Comparison of ENCODE assay signal across 9 cellular contexts in the genomic region with DNA sequence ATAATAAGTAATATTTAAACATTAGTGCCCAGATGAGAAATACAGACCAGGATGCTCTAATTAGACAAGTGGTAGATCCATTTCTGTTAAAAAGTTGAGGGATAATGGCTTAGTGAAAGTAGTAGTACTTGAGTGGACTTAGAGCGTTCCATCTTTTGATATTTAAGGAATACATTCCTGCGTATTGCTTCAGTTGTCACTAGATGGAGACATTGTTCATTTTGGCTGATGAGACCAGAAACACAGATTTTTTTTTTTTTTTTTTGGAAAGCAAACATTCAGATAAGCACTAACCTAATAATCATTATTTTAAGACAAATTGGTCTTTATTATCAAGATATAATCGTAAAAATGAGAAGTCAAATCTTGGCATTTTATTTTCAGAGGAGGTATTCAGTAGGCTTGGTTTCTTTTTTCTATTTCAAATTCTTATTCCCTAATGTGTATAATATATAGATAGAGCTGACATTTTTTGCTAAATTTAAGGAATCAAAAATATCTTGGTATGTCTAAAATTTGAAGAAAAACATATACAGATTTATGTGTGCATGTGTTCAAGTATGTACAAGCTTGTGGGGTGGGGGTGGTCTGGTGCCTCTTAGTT.
DNase-seq lines count a peak whose midpoint lies in the region; ATAC-seq and TF ChIP-seq lines count a peak whose summit lies in the region.
"Had no signal": no experiment of that assay in that cellular context is flagged by ENCODE, and none has a peak within 500 bp of the region (broad histone marks: within the 10 kb centered on the region; RNA-seq: fewer than 3 reads in every experiment).

No MANE protein-coding gene starts in this region.

- in situ Hi-C loops in astrocyte of the cerebellum (cut with HindIII; ENCODE audit: low sequenced_read_pairs), result no loop called here

- no peak overlapping the region for H3K4me3 Mint-ChIP-seq in activated T-cell treated with anti-CD3 and anti-CD28 coated beads, Interleukin-2, amount 50 U/mL, for 24 hours

- H3K27me3 Mint-ChIP-seq in activated T-cell treated with anti-CD3 and anti-CD28 coated beads, Interleukin-2, amount 50 U/mL, for 24 hours, result no peaks in the 10 kb centered on the region

- peak; percentile 19 for DNase-seq in GM04504 (ENCODE audit: low read depth)
- DNase-seq in MV-4-11 (lab: John Stamatoyannopoulos, UW), result peak; percentile 13
- peak; percentile 26 for DNase-seq in astrocyte of the cerebellum (ENCODE audit: low read depth)
- peak; percentile 55 to 58 for DNase-seq in lung microvascular endothelial cell (ENCODE audit: low read depth in 2 of 2)
- DNase-seq in activated T-cell treated with anti-CD3 and anti-CD28 coated beads, Interleukin-2, amount 50 U/mL, for 24 hours, result no peak
- DNase-seq in NCI-H1930 (lab: John Stamatoyannopoulos, UW), result no peak
- DNase-seq in midbrain (lab: John Stamatoyannopoulos, UW), result no peak

- H3K4me1 Mint-ChIP-seq in activated T-cell treated with anti-CD3 and anti-CD28 coated beads, Interleukin-2, amount 50 U/mL, for 24 hours (ENCODE audit: low read depth), result no peaks in the 10 kb centered on the region

- no peak overlapping the region for H3K4me3 ChIP-seq in astrocyte of the cerebellum (ENCODE audit: low read depth, low read length)
- H3K4me3 ChIP-seq: SJCRH30 had no signal

- no peak for ATAC-seq in HG03135 (IDR thresholded peaks at IDR 0.05; ENCODE audit: unreplicated experiment)

- no peaks in the 10 kb centered on the region for H3K9me3 Mint-ChIP-seq in activated T-cell treated with anti-CD3 and anti-CD28 coated beads, Interleukin-2, amount 50 U/mL, for 24 hours

- H3K27ac Mint-ChIP-seq in activated T-cell treated with anti-CD3 and anti-CD28 coated beads, Interleukin-2, amount 50 U/mL, for 24 hours, result no peak overlapping the region

- peaks cover 5% of the 10 kb centered on the region for H3K36me3 Mint-ChIP-seq in activated T-cell treated with anti-CD3 and anti-CD28 coated beads, Interleukin-2, amount 50 U/mL, for 24 hours (ENCODE audit: low read depth)

- peak; percentile 63 for TF ChIP-seq CTCF in astrocyte of the cerebellum (IDR thresholded peaks at IDR 0.05; ENCODE audit: low read depth, low read length, missing control alignments)

Comparison
In these comparisons a context has a peak if more than half of its experiments do, and no peak if none do; other contexts are left out.
1. DNase-seq: peak in GM04504 (single experiment), MV-4-11 (single experiment), astrocyte of the cerebellum (single experiment) and lung microvascular endothelial cell (2 of 2); none in activated T-cell treated with anti-CD3 and anti-CD28 coated beads, Interleukin-2, amount 50 U/mL, for 24 hours (single experiment), NCI-H1930 (0 of 2) and midbrain (single experiment).